Comparison of ENCODE assay signal across 8 cellular contexts in the genomic region with DNA sequence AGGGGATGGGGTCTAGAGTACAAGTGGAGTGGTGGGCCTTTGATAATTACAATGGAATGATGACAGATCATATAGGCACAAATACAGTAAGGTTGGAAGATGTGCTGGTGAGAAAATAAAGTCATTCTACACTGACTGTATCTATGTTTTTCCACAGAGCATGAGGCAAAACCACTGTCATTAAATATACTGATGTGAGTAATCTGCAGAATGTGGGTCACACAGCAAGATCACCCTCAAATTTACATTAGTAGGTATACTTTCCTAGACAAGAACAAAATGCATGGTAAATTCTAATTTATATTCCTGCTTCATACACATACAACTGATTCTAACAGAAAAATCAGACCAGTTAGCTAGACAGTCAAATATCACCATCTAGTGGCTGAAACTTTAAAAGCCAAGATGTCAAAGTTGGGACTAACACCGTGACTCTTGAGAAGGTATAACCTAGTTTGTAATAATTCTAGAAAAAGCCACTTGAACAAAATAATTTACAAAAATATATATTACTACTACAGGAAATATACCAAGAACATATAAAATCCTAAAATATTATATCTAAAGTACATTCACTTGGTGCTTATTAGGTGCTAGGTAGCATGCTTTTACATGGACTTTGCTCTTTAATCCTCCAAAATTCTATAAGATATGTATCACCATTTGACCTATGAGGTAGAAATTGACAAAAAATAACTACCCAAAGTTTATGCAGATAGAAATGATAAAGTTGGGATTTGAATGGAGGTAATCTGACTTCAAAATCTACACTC. TPM values are rescaled to one million over a fixed set of nuclear protein-coding genes. Genes with fewer than 3 reads are reported as not detected.
DNase-seq lines count a peak whose midpoint lies in the region; ATAC-seq and TF ChIP-seq lines count a peak whose summit lies in the region.

No MANE protein-coding gene starts in this region.

- H3K4me3 ChIP-seq in heart left ventricle (no peak overlapping the region), sigmoid colon (no peak overlapping the region)

- TF ChIP-seq CTCF in activated B cell treated with CpG ODN at 0.5 μM for 24 hours (IDR thresholded peaks at IDR 0.05) (no peak), heart left ventricle (IDR thresholded peaks at IDR 0.05) (peak; percentile 56 to 88 (median 78)), sigmoid colon (IDR thresholded peaks at IDR 0.05) (peak; percentile 44 to 71 (median 56))

- POLR2A ChIA-PET in HEK293T (lab: Yijun Ruan, JAX): no interaction called here
- POLR2A ChIA-PET in activated B cell treated with CpG ODN at 0.5 μM for 24 hours (lab: Charles Lee): no interaction called here

- H3K4me1 Mint-ChIP-seq in activated CD8-positive, alpha-beta memory T cell treated with anti-CD3 and anti-CD28 coated beads, Interleukin-2, amount 10 ng/mL, durations not matched to agents 7 days and 5 days: peaks cover 27% of the 10 kb centered on the region
- no peaks in the 10 kb centered on the region for H3K4me1 Mint-ChIP-seq in activated B cell treated with CpG ODN at 0.5 μM for 24 hours

- TF ChIP-seq EP300 in sigmoid colon (IDR thresholded peaks at IDR 0.05): no peak

- H3K27me3 Mint-ChIP-seq in activated CD8-positive, alpha-beta memory T cell treated with anti-CD3 and anti-CD28 coated beads, Interleukin-2, amount 10 ng/mL, durations not matched to agents 7 days and 5 days: no peaks in the 10 kb centered on the region
- no peaks in the 10 kb centered on the region for H3K27me3 Mint-ChIP-seq in activated B cell treated with CpG ODN at 0.5 μM for 24 hours

- TF ChIP-seq POLR2A in heart left ventricle (IDR thresholded peaks at IDR 0.05): no peak
- no peak for TF ChIP-seq POLR2A in sigmoid colon (IDR thresholded peaks at IDR 0.05)

- H3K9me3 ChIP-seq in heart left ventricle (peaks cover 0 to 18% (median 0%) of the 10 kb centered on the region in 12 donors), sigmoid colon (no peaks in the 10 kb centered on the region)

- H3K9me3 Mint-ChIP-seq in activated CD8-positive, alpha-beta memory T cell treated with anti-CD3 and anti-CD28 coated beads, Interleukin-2, amount 10 ng/mL, durations not matched to agents 7 days and 5 days (ENCODE audit: low read depth): peaks cover 5% of the 10 kb centered on the region
- peaks cover 2% of the 10 kb centered on the region for H3K9me3 Mint-ChIP-seq in activated B cell treated with CpG ODN at 0.5 μM for 24 hours

- 5 to 16% (median 5%) methylated on average over 1 of the region's 1 CpG for WGBS in heart left ventricle, 4 donors
- WGBS in sigmoid colon, 2 donors: 4 to 17% methylated on average over 1 of the region's 1 CpG

- H3K36me3 Mint-ChIP-seq in activated CD8-positive, alpha-beta memory T cell treated with anti-CD3 and anti-CD28 coated beads, Interleukin-2, amount 10 ng/mL, durations not matched to agents 7 days and 5 days: peaks cover 27% of the 10 kb centered on the region
- peaks cover 28% of the 10 kb centered on the region for H3K36me3 Mint-ChIP-seq in activated B cell treated with CpG ODN at 0.5 μM for 24 hours (ENCODE audit: low read depth)

- no peak overlapping the region for H3K4me3 Mint-ChIP-seq in activated CD8-positive, alpha-beta memory T cell treated with anti-CD3 and anti-CD28 coated beads, Interleukin-2, amount 10 ng/mL, durations not matched to agents 7 days and 5 days
- H3K4me3 Mint-ChIP-seq in activated B cell treated with CpG ODN at 0.5 μM for 24 hours: no peak overlapping the region

- ATAC-seq in activated CD8-positive, alpha-beta memory T cell treated with anti-CD3 and anti-CD28 coated beads, Interleukin-2, amount 10 ng/mL, durations not matched to agents 7 days and 5 days: peak; percentile 75
- ATAC-seq in activated B cell treated with CpG ODN at 0.5 μM for 24 hours (ENCODE audit: low read depth) (peak; percentile 42), heart left ventricle (peak in 3 of 4 donors; percentile 14 to 73 (median 62)), HG02840 (IDR thresholded peaks at IDR 0.05; ENCODE audit: low FRiP score, unreplicated experiment) (no peak)

- no peak for DNase-seq in activated CD8-positive, alpha-beta memory T cell treated with anti-CD3 and anti-CD28 coated beads, Interleukin-2, amount 10 ng/mL, durations not matched to agents 7 days and 5 days
- DNase-seq in activated CD8-positive, alpha-beta memory T cell treated with anti-CD3 and anti-CD28 coated beads, Interleukin-2, amount 50 U/mL, for 4 hours: no peak
- DNase-seq in HEK293T (ENCODE audit: extremely low spot score) (peak; percentile 33), NCI-H146 (lab: John Stamatoyannopoulos, UW) (peak; percentile 17), activated B cell treated with CpG ODN at 0.5 μM for 24 hours (no peak), heart left ventricle (no peak), sigmoid colon (no peak)

- CTCF ChIA-PET in activated CD8-positive, alpha-beta memory T cell treated with anti-CD3 and anti-CD28 coated beads, Interleukin-2, amount 10 ng/mL, durations not matched to agents 7 days and 5 days (lab: Charles Lee): interaction anchor here (0.9 to 4.2 kb wide), 5 partner anchors 12 to 1022 kb away, joined by 3 to 12 read pairs (median 3); no protein-coding TSS in a partner anchor
- CTCF ChIA-PET in HEK293T (lab: Yijun Ruan, JAX) (no interaction called here), activated B cell treated with CpG ODN at 0.5 μM for 24 hours (lab: Charles Lee) (interaction anchor here (0.8 to 4.5 kb wide), 6 partner anchors 11 to 1138 kb away, joined by 3 to 32 read pairs (median 4); no protein-coding TSS in a partner anchor)

- peaks cover 0 to 24% (median 12%) of the 10 kb centered on the region in 9 donors for H3K36me3 ChIP-seq in heart left ventricle
- H3K36me3 ChIP-seq in sigmoid colon: peaks cover 0 to 22% (median 4%) of the 10 kb centered on the region in 4 donors

- H3K27me3 ChIP-seq in heart left ventricle: no peaks in the 10 kb centered on the region
- no peaks in the 10 kb centered on the region for H3K27me3 ChIP-seq in sigmoid colon

- H3K27ac ChIP-seq in heart left ventricle (no peak overlapping the region), sigmoid colon (no peak overlapping the region)

- H3K27ac Mint-ChIP-seq in activated CD8-positive, alpha-beta memory T cell treated with anti-CD3 and anti-CD28 coated beads, Interleukin-2, amount 10 ng/mL, durations not matched to agents 7 days and 5 days: no peak overlapping the region
- no peak overlapping the region for H3K27ac Mint-ChIP-seq in activated B cell treated with CpG ODN at 0.5 μM for 24 hours

- H3K4me1 ChIP-seq in heart left ventricle (peaks cover 0 to 34% (median 26%) of the 10 kb centered on the region in 12 donors), sigmoid colon (peaks cover 0 to 30% (median 26%) of the 10 kb centered on the region in 4 donors)

- intact Hi-C loops in activated B cell treated with CpG ODN at 0.5 μM for 24 hours (cut with micrococcal nuclease) (loop anchor here (1.0 to 2.0 kb wide), 8 partner anchors 48 to 1157 kb away; no protein-coding TSS in a partner anchor), heart left ventricle (cut with DNase I) (loop anchor here in 9 of 10 donors (2.0 to 10.0 kb wide), 12 partner anchors 49 to 1161 kb away; no protein-coding TSS in a partner anchor), sigmoid colon (cut with DNase I) (loop anchor here (5.0 kb wide), 3 partner anchors 49 to 1159 kb away; no protein-coding TSS in a partner anchor)

TF ChIP-seq in HEK293T, 16 proteins besides CTCF, POLR2A, EP300 and RAD21:
- TF ChIP-seq CTBP1 (IDR thresholded peaks at IDR 0.05; ENCODE audit: borderline replicate concordance) (no peak), TARDBP (IDR thresholded peaks at IDR 0.05) (no peak), SP1 (IDR thresholded peaks at IDR 0.05) (no peak), FOXK2 (IDR thresholded peaks at IDR 0.05) (no peak), ELF4 (IDR thresholded peaks at IDR 0.05) (no peak), BHLHE40 (IDR thresholded peaks at IDR 0.05; ENCODE audit: borderline replicate concordance) (no peak), LEF1 (IDR thresholded peaks at IDR 0.05; ENCODE audit: borderline replicate concordance) (no peak), ARNT (IDR thresholded peaks at IDR 0.05) (no peak), L3MBTL2 (conservative IDR thresholded peaks at IDR 0.05) (no peak), NFRKB (IDR thresholded peaks at IDR 0.05) (no peak), SUZ12 (IDR thresholded peaks at IDR 0.05) (no peak), FOXA1 (IDR thresholded peaks at IDR 0.05) (no peak), FOXM1 (IDR thresholded peaks at IDR 0.05; ENCODE audit: borderline replicate concordance) (no peak), ZNF384 (IDR thresholded peaks at IDR 0.05) (no peak), HDGF (IDR thresholded peaks at IDR 0.05; ENCODE audit: borderline replicate concordance) (no peak)
- TF ChIP-seq, protein P1, sequence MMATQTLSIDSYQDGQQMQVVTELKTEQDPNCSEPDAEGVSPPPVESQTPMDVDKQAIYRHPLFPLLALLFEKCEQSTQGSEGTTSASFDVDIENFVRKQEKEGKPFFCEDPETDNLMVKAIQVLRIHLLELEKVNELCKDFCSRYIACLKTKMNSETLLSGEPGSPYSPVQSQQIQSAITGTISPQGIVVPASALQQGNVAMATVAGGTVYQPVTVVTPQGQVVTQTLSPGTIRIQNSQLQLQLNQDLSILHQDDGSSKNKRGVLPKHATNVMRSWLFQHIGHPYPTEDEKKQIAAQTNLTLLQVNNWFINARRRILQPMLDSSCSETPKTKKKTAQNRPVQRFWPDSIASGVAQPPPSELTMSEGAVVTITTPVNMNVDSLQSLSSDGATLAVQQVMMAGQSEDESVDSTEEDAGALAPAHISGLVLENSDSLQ (IDR thresholded peaks at IDR 0.05): no peak

RNA-seq across cellular contexts. Expression of a gene that starts 19.5 kb away (rescaled TPM):
- total RNA-seq in activated CD8-positive, alpha-beta memory T cell treated with anti-CD3 and anti-CD28 coated beads, Interleukin-2, amount 10 ng/mL, durations not matched to agents 7 days and 5 days: 10 to 100 TPM; 16.3 to 17.7 TPM
- total RNA-seq in activated B cell treated with CpG ODN at 0.5 μM for 24 hours (9.0 and 9.2 TPM in 2 replicates), heart left ventricle (10 to 100 TPM; 11.3 to 20.0 (median 14.2) TPM), sigmoid colon (10 to 100 TPM; 18.0 to 33.2 (median 26.0) TPM)
- polyA plus RNA-seq in heart left ventricle (10 to 100 TPM in 1 of 2 donors, 1 to 10 TPM in 1; 5.6 to 14.3 TPM), sigmoid colon (10 to 100 TPM in 2 of 3 donors, 1 to 10 TPM in 1; 6.6 to 11.6 (median 10.2) TPM)

RNA-seq across cellular contexts. Expression of a gene that starts 56.6 kb away (rescaled TPM):
- 10 to 100 TPM; 50.8 to 79.1 TPM for total RNA-seq in activated CD8-positive, alpha-beta memory T cell treated with anti-CD3 and anti-CD28 coated beads, Interleukin-2, amount 10 ng/mL, durations not matched to agents 7 days and 5 days
- 66.3 and 73.3 TPM in 2 replicates for total RNA-seq in activated B cell treated with CpG ODN at 0.5 μM for 24 hours
- total RNA-seq in heart left ventricle: 10 to 100 TPM in 5 of 9 donors, 1 to 10 TPM in 4; 6.4 to 43.7 (median 12.3) TPM
- 1 to 10 TPM; 2.1 to 5.1 TPM for polyA plus RNA-seq in heart left ventricle
- total RNA-seq in sigmoid colon: 10 to 100 TPM; 44.3 to 77.7 (median 72.8) TPM
- polyA plus RNA-seq in sigmoid colon: 10 to 100 TPM in 2 of 3 donors, 1 to 10 TPM in 1; 9.0 to 20.1 (median 12.0) TPM

Comparison
In these comparisons a context has a peak if more than half of its experiments do, and no peak if none do; other contexts are left out.
1. DNase-seq: peak in HEK293T (single experiment) and NCI-H146 (single experiment); none in activated CD8-positive, alpha-beta memory T cell treated with anti-CD3 and anti-CD28 coated beads, Interleukin-2, amount 10 ng/mL, durations not matched to agents 7 days and 5 days (single experiment), activated CD8-positive, alpha-beta memory T cell treated with anti-CD3 and anti-CD28 coated beads, Interleukin-2, amount 50 U/mL, for 4 hours (single experiment), activated B cell treated with CpG ODN at 0.5 μM for 24 hours (single experiment), heart left ventricle (0 of 5) and sigmoid colon (single experiment).